Comparison of ENCODE assay signal across 23 cellular contexts in genomic region chr2:182031956-182032355, GRCh38. TPM values are rescaled to one million over a fixed set of nuclear protein-coding genes. Genes with fewer than 3 reads are reported as not detected.
"Had no signal": no experiment of that assay in that cellular context is flagged by ENCODE, and none has a peak within 500 bp of the region (broad histone marks: within the 10 kb centered on the region; RNA-seq: fewer than 3 reads in every experiment).

No MANE protein-coding gene starts in this region.

- ATAC-seq: gastroesophageal sphincter; left colon; left ventricle myocardium superior; sciatic nerve; stimulated activated naive B cell treated with anti-CD40 and anti-IgM and Interleukin-4, amounts not matched to agents 10 μg/mL and 1 μg/mL and 100 μg/mL, for 72 hours; stimulated activated naive CD8-positive, alpha-beta T cell treated with anti-CD3 and anti-CD28 coated beads, Interleukin-15, amount 100 ng/mL, for 72 hours had no signal

- H3K36me3 ChIP-seq: gastroesophageal sphincter, spleen, tibial nerve had no signal

- H3K27me3 Mint-ChIP-seq: stimulated activated naive CD8-positive, alpha-beta T cell treated with anti-CD3 and anti-CD28 coated beads, Interleukin-15, amount 100 ng/mL, for 72 hours had no signal

- H3K9me3 ChIP-seq: gastroesophageal sphincter, spleen, testis, tibial nerve had no signal

- H3K9me3 Mint-ChIP-seq: immature natural killer cell; naive B cell; stimulated activated naive CD8-positive, alpha-beta T cell treated with anti-CD3 and anti-CD28 coated beads, Interleukin-15, amount 100 ng/mL, for 72 hours had no signal

- H3K4me1 Mint-ChIP-seq: immature natural killer cell; naive B cell; stimulated activated naive B cell treated with anti-CD40 and anti-IgM and Interleukin-4, amounts not matched to agents 10 μg/mL and 1 μg/mL and 100 μg/mL, for 72 hours; stimulated activated naive CD8-positive, alpha-beta T cell treated with anti-CD3 and anti-CD28 coated beads, Interleukin-15, amount 100 ng/mL, for 72 hours had no signal

- H3K4me1 ChIP-seq: gastroesophageal sphincter, spleen, testis, tibial nerve had no signal

- H3K36me3 Mint-ChIP-seq: immature natural killer cell; naive B cell; stimulated activated naive B cell treated with anti-CD40 and anti-IgM and Interleukin-4, amounts not matched to agents 10 μg/mL and 1 μg/mL and 100 μg/mL, for 72 hours had no signal

- H3K27ac ChIP-seq: dorsolateral prefrontal cortex, gastroesophageal sphincter, spleen, testis, tibial nerve had no signal

- H3K4me3 Mint-ChIP-seq: immature natural killer cell; naive B cell; stimulated activated naive B cell treated with anti-CD40 and anti-IgM and Interleukin-4, amounts not matched to agents 10 μg/mL and 1 μg/mL and 100 μg/mL, for 72 hours; stimulated activated naive CD8-positive, alpha-beta T cell treated with anti-CD3 and anti-CD28 coated beads, Interleukin-15, amount 100 ng/mL, for 72 hours had no signal

- H3K27me3 ChIP-seq: dorsolateral prefrontal cortex, gastroesophageal sphincter, spleen, testis, tibial nerve had no signal

- H3K27ac Mint-ChIP-seq: immature natural killer cell; naive B cell; stimulated activated naive B cell treated with anti-CD40 and anti-IgM and Interleukin-4, amounts not matched to agents 10 μg/mL and 1 μg/mL and 100 μg/mL, for 72 hours; stimulated activated naive CD8-positive, alpha-beta T cell treated with anti-CD3 and anti-CD28 coated beads, Interleukin-15, amount 100 ng/mL, for 72 hours had no signal

- DNase-seq: cortex of kidney; dorsolateral prefrontal cortex; effector CD8-positive, alpha-beta T cell; foreskin fibroblast; glutamatergic neuron; immature natural killer cell; left colon; left ventricle myocardium superior; mesendoderm; naive B cell; posterior cingulate gyrus; spleen; stimulated activated CD4-positive, alpha-beta T cell treated with anti-CD3 and anti-CD28 coated beads, Interleukin-15, amount 100 ng/mL, for 24 hours; stimulated activated CD4-positive, alpha-beta T cell treated with anti-CD3 and anti-CD28 coated beads, Interleukin-1b, Interleukin-23, amount 100 ng/mL, for 48 hours; stimulated activated CD4-positive, alpha-beta T cell treated with anti-CD3 and anti-CD28 coated beads, Interleukin-4, amount 100 ng/mL, for 4 hours; stimulated activated naive B cell treated with anti-CD40 and anti-IgM and Interleukin-4, amounts not matched to agents 10 μg/mL and 1 μg/mL and 100 μg/mL, for 72 hours; stimulated activated naive CD8-positive, alpha-beta T cell treated with anti-CD3 and anti-CD28 coated beads, Interleukin-15, amount 100 ng/mL, for 72 hours; testis had no signal

- H3K4me3 ChIP-seq: dorsolateral prefrontal cortex, gastroesophageal sphincter, spleen, testis, tibial nerve had no signal

RNA-seq across cellular contexts. Expression of gene PPP1R1C, which starts 46.3 kb away (rescaled TPM):
- total RNA-seq: lung microvascular endothelial cell had no signal
- polyA plus RNA-seq: immature natural killer cell, neural cell had no signal
